In genomic region chr15:38335106-38335505, GRCh38 we compare ENCODE assay signal across 29 cellular contexts.
"Had no signal": no experiment of that assay in that cellular context is flagged by ENCODE, and none has a peak within 500 bp of the region (broad histone marks: within the 10 kb centered on the region; RNA-seq: fewer than 3 reads in every experiment).

No MANE protein-coding gene starts in this region.

- ATAC-seq: activated CD8-positive, alpha-beta T cell treated with anti-CD3 and anti-CD28 coated beads for 36 hours; activated T-cell treated with anti-CD3 and anti-CD28 coated beads, Interleukin-2, amount 50 U/mL, for 72 hours; activated T-helper 17 cell treated with anti-CD3 and anti-CD28 coated beads, Interleukin-2, amount 50 U/mL, for 72 hours had no signal

- H3K4me2 ChIP-seq: SK-N-SH had no signal

- H3K27me3 ChIP-seq: cardiac muscle cell, Peyer's patch, SJSA1 had no signal

- H3K9me2 ChIP-seq: SK-N-SH had no signal

- H3K4me1 ChIP-seq: Peyer's patch, SJSA1 had no signal

- H3K27ac ChIP-seq: cardiac muscle cell, Peyer's patch, SJSA1 had no signal

- H3K9me3 ChIP-seq: Peyer's patch, SJSA1, SK-N-SH had no signal

- DNase-seq: activated CD4-positive, alpha-beta T cell treated with anti-CD3 and anti-CD28 coated beads, Interleukin-2, amount 10 ng/mL, durations not matched to agents 24 days and 14 days; activated CD4-positive, alpha-beta T cell treated with anti-CD3 and anti-CD28 coated beads, Interleukin-2, amount 50 U/mL, for 4 hours; activated CD8-positive, alpha-beta T cell treated with anti-CD3 and anti-CD28 coated beads for 36 hours; activated effector memory CD4-positive, alpha-beta T cell treated with anti-CD3 and anti-CD28 coated beads, Interleukin-2, amount 50 U/mL, for 16 hours; activated naive CD4-positive, alpha-beta T cell; activated naive CD4-positive, alpha-beta T cell treated with anti-CD3 and anti-CD28 coated beads, Interleukin-2, amount 50 U/mL, for 16 hours; activated naive CD8-positive, alpha-beta T cell treated with anti-CD3 and anti-CD28 coated beads for 36 hours; activated T-cell treated with anti-CD3 and anti-CD28 coated beads, Interleukin-2, amount 50 U/mL, for 1 hour; activated T-cell treated with anti-CD3 and anti-CD28 coated beads, Interleukin-2, amount 50 U/mL, for 72 hours; amniotic stem cell; aorta; Karpas-422; KBM-7; NCI-H1105; NCI-H1436; NCI-H1694; NCI-H1930; NCI-H2081 treated with DMSO at 0.1 percent for 48 hours; NCI-H2171; NCI-H226; NCI-H446 treated with DMSO at 0.1 percent for 48 hours; NCI-H524; Peyer's patch; RPMI8226; SHP77 treated with DMSO at 0.1 percent for 48 hours; SK-N-SH had no signal

- H3K4me3 ChIP-seq: cardiac muscle cell, Peyer's patch, SJSA1 had no signal

- H3K9ac ChIP-seq: SK-N-SH had no signal
